In genomic region chrX:24498181-24498580, GRCh38 we compare ENCODE assay signal across 8 cellular contexts. TPM values are rescaled to one million over a fixed set of nuclear protein-coding genes. Genes with fewer than 3 reads are reported as not detected.
DNase-seq lines count a peak whose midpoint lies in the region; ATAC-seq and TF ChIP-seq lines count a peak whose summit lies in the region.

No MANE protein-coding gene starts in this region.

- in situ Hi-C loops in brain microvascular endothelial cell (cut with HindIII; ENCODE audit: low pct_ligation_motif_present, low sequenced_read_pairs): no loop called here

- no peak for ATAC-seq in lung (ENCODE audit: insufficient read depth, low FRiP score)
- ATAC-seq in HG02610 (IDR thresholded peaks at IDR 0.05; ENCODE audit: unreplicated experiment): no peak
- ATAC-seq in HG02642 (IDR thresholded peaks at IDR 0.05; ENCODE audit: poor library complexity, unreplicated experiment): no peak
- no peak for ATAC-seq in HG02678 (IDR thresholded peaks at IDR 0.05; ENCODE audit: unreplicated experiment)

- H3K9me3 ChIP-seq in Loucy (ENCODE audit: insufficient read depth, low read depth, low read length) (no peaks in the 10 kb centered on the region), lung (ENCODE audit: control insufficient read depth in 2 of 2, insufficient read depth in 1 of 2, low read length in 1 of 2) (no peaks in the 10 kb centered on the region)

- no peak overlapping the region for H3K9ac ChIP-seq in Loucy (ENCODE audit: low read depth, low read length, poor library complexity, severe bottlenecking)

- no peak overlapping the region for H3K27ac ChIP-seq in brain microvascular endothelial cell
- H3K27ac ChIP-seq in lung (ENCODE audit: low read depth in 1 of 2, low read length in 1 of 2): no peak overlapping the region

- H3K4me3 ChIP-seq in Loucy (ENCODE audit: low read length, poor library complexity, severe bottlenecking) (no peak overlapping the region), brain microvascular endothelial cell (ENCODE audit: low read depth, low read length) (no peak overlapping the region), lung (no peak overlapping the region)

- no peaks in the 10 kb centered on the region for H3F3A ChIP-seq in Loucy (ENCODE audit: low read depth)

- H4K20me1 ChIP-seq in Loucy (ENCODE audit: insufficient read depth, low read length, poor library complexity, severe bottlenecking): no peaks in the 10 kb centered on the region

- no peak overlapping the region for H2AFZ ChIP-seq in Loucy (ENCODE audit: low read length)

- H3K4me2 ChIP-seq in Loucy (ENCODE audit: low read depth, low read length, poor library complexity, severe bottlenecking): no peak overlapping the region

- H3K27me3 ChIP-seq in Loucy (ENCODE audit: insufficient read depth, low read length, poor library complexity, severe bottlenecking): no peaks in the 10 kb centered on the region
- H3K27me3 ChIP-seq in brain microvascular endothelial cell (replicated peaks): no peaks in the 10 kb centered on the region
- no peaks in the 10 kb centered on the region for H3K27me3 ChIP-seq in lung (ENCODE audit: control insufficient read depth, insufficient read depth)

- TF ChIP-seq CTCF in Loucy (conservative IDR thresholded peaks at IDR 0.05; ENCODE audit: low read length): peak; percentile 48
- peak; percentile 50 for TF ChIP-seq CTCF in brain microvascular endothelial cell (IDR thresholded peaks at IDR 0.05; ENCODE audit: low read depth, low read length, missing control alignments)
- peak; percentile 6 for TF ChIP-seq CTCF in lung (IDR thresholded peaks at IDR 0.05; ENCODE audit: control extremely low read depth, extremely low read depth)

- H3K79me2 ChIP-seq in Loucy (ENCODE audit: insufficient read depth, low read length): 0 out of 2 replicates have a peak, but pooled peaks cover 2% of the 10 kb centered on the region

- 77 to 84% methylated on average over 5 of the region's 5 CpGs for WGBS in lung, 2 donors

- no peaks in the 10 kb centered on the region for H3K9me2 ChIP-seq in Loucy (replicated peaks; ENCODE audit: low read depth, low read length)

- H3K4me1 ChIP-seq in Loucy (ENCODE audit: insufficient read depth, low read length, poor library complexity, severe bottlenecking): peaks cover 14% of the 10 kb centered on the region
- peaks cover 0 to 7% of the 10 kb centered on the region in 2 donors for H3K4me1 ChIP-seq in lung (ENCODE audit: control insufficient read depth in 2 of 2, insufficient read depth in 2 of 2, low read length in 2 of 2)

- DNase-seq in DMS114 treated with DMSO at 0.1 percent for 48 hours (lab: John Stamatoyannopoulos, UW; ENCODE audit: unreplicated experiment) (peak; percentile 22), brain microvascular endothelial cell (peak; percentile 9), lung (ENCODE audit: low spot score) (no peak), COLO829 (ENCODE audit: low spot score) (no peak)

- H3K36me3 ChIP-seq in Loucy (ENCODE audit: insufficient read depth, low read length): peaks cover 16% of the 10 kb centered on the region; the same call in 1 of the 2 replicates
- H3K36me3 ChIP-seq in brain microvascular endothelial cell (replicated peaks): no peaks in the 10 kb centered on the region
- H3K36me3 ChIP-seq in lung (ENCODE audit: control insufficient read depth in 2 of 2, insufficient read depth in 2 of 2, low read length in 2 of 2): peaks cover 0 to 1% of the 10 kb centered on the region in 2 donors

RNA-seq across cellular contexts. Expression of gene PDK3, which starts 33.1 kb away (rescaled TPM):
- total RNA-seq in lung: 10 to 100 TPM; 16.5 to 18.9 TPM
- polyA plus RNA-seq in lung: 1 to 10 TPM; 4.6 to 7.8 TPM

Comparison
In these comparisons a context has a peak if more than half of its experiments do, and no peak if none do; other contexts are left out.
1. DNase-seq: peak in DMS114 treated with DMSO at 0.1 percent for 48 hours (single experiment) and brain microvascular endothelial cell (single experiment); none in lung (single experiment) and COLO829 (single experiment).
2. Peak in every context shown above with its lines, with median percentiles within 50 percentile points of each other: CTCF ChIP-seq.